13 cellular contexts compared by ENCODE assay signal in genomic region chr17:33949100-33949499, GRCh38.
DNase-seq lines count a peak whose midpoint lies in the region; ATAC-seq, FAIRE-seq and TF ChIP-seq lines count a peak whose summit lies in the region.
"Had no signal": no experiment of that assay in that cellular context is flagged by ENCODE, and none has a peak within 500 bp of the region (broad histone marks: within the 10 kb centered on the region; RNA-seq: fewer than 3 reads in every experiment).

No MANE protein-coding gene starts in this region.

- H3K9ac ChIP-seq in GM23248 (no peak overlapping the region), kidney (ENCODE audit: low read length in 2 of 2) (no peak overlapping the region)

- H2AFZ ChIP-seq in GM23248, result no peak overlapping the region

- no peaks in the 10 kb centered on the region for H3K9me2 ChIP-seq in GM23248 (ENCODE audit: insufficient read depth)

- no peaks in the 10 kb centered on the region for H4K20me1 ChIP-seq in GM23248 (ENCODE audit: insufficient read depth)

- H3K4me3 ChIP-seq in BJ (ENCODE audit: low read depth, low read length), result no peak overlapping the region
- H3K4me3 ChIP-seq in GM23248, result no peak overlapping the region
- no peak overlapping the region for H3K4me3 ChIP-seq in kidney (ENCODE audit: low read length in 2 of 2)
- H3K4me3 ChIP-seq: testis had no signal

- no peaks in the 10 kb centered on the region for H3K36me3 Mint-ChIP-seq in naive thymus-derived CD8-positive, alpha-beta T cell

- H3K4me1 ChIP-seq in GM23248 (ENCODE audit: insufficient read depth) (no peaks in the 10 kb centered on the region), kidney (ENCODE audit: control insufficient read depth in 1 of 2, insufficient read depth in 1 of 2, low read depth in 1 of 2, low read length in 2 of 2) (no peaks in the 10 kb centered on the region)
- H3K4me1 ChIP-seq: testis had no signal

- no peaks in the 10 kb centered on the region for H3F3A ChIP-seq in GM23248 (ENCODE audit: insufficient read depth)

- in situ Hi-C loops in GM23248 (cut with MboI) (no loop called here), SK-MEL-5 (cut with HindIII; ENCODE audit: low pct_unique_long_range_greater_than_20kb, low sequenced_read_pairs) (no loop called here)

- no peaks in the 10 kb centered on the region for H3K9me3 Mint-ChIP-seq in naive thymus-derived CD8-positive, alpha-beta T cell
- H3K9me3 Mint-ChIP-seq: central memory CD8-positive, alpha-beta T cell had no signal

- H3K27ac ChIP-seq in GM23248 (no peak overlapping the region), kidney (ENCODE audit: low read depth in 2 of 2, low read length in 2 of 2) (no peak overlapping the region)
- H3K27ac ChIP-seq: testis had no signal

- H3K27me3 Mint-ChIP-seq in naive thymus-derived CD8-positive, alpha-beta T cell, result peaks cover 0 to 15% (median 2%) of the 10 kb centered on the region in 5 donors

- no peaks in the 10 kb centered on the region for H3K4me1 Mint-ChIP-seq in naive thymus-derived CD8-positive, alpha-beta T cell
- H3K4me1 Mint-ChIP-seq: central memory CD8-positive, alpha-beta T cell had no signal

- DNase-seq in BJ (ENCODE audit: low read depth), result no peak
- DNase-seq in GM23248, result peak; percentile 24
- DNase-seq in SK-MEL-5 (ENCODE audit: low read depth, low spot score), result peak; percentile 63
- DNase-seq in kidney, result no peak
- DNase-seq in naive thymus-derived CD8-positive, alpha-beta T cell, result no peak
- no peak for DNase-seq in stimulated activated CD4-positive, alpha-beta T cell treated with anti-CD3 and anti-CD28 coated beads, Interleukin-4, amount 100 ng/mL, for 24 hours
- no peak for DNase-seq in activated T-cell treated with anti-CD3 and anti-CD28 coated beads for 4 hours
- no peak for DNase-seq in RPMI8226
- DNase-seq: activated CD4-positive, CD25-positive, alpha-beta regulatory T cell treated with anti-CD3 and anti-CD28 coated beads, Interleukin-2, amount 50 U/mL, for 72 hours; NCI-H2081; SHP77 treated with DMSO at 0.1 percent for 48 hours; testis had no signal

- no peak overlapping the region for H3K4me2 ChIP-seq in GM23248 (ENCODE audit: unreplicated experiment)

- CTCF ChIA-PET in BJ (lab: Yijun Ruan, JAX), result no interaction called here

- WGBS in GM23248 (ENCODE audit: low coverage in 1 of 2, low lambda C conversion rate in 2 of 2, missing lambda C conversion rate in 2 of 2), 2 experiments, result 12 to 17% methylated on average over 4 of the region's 4 CpGs

- 0 out of 2 replicates have a peak, but pooled peaks have one; percentile 9 for TF ChIP-seq CTCF in BJ (IDR thresholded peaks at IDR 0.05; ENCODE audit: insufficient read depth, low read depth, low read length)
- peak; percentile 41 for TF ChIP-seq CTCF in kidney (IDR thresholded peaks at IDR 0.05; ENCODE audit: borderline replicate concordance, extremely low read depth, insufficient read depth)

- no peaks in the 10 kb centered on the region for H3K9me3 ChIP-seq in GM23248 (ENCODE audit: low read depth)
- H3K9me3 ChIP-seq in kidney (ENCODE audit: control insufficient read depth in 1 of 2, low read length in 2 of 2), result no peaks in the 10 kb centered on the region
- H3K9me3 ChIP-seq: testis had no signal

- H3K27me3 ChIP-seq in BJ (ENCODE audit: control insufficient read depth, insufficient read depth, low read length) (no peaks in the 10 kb centered on the region), GM23248 (replicated peaks; ENCODE audit: insufficient read depth) (no peaks in the 10 kb centered on the region)
- H3K27me3 ChIP-seq: testis had no signal

- H3K36me3 ChIP-seq in BJ (ENCODE audit: control insufficient read depth, insufficient read depth, low read length) (no peaks in the 10 kb centered on the region), GM23248 (ENCODE audit: low read depth) (no peaks in the 10 kb centered on the region), kidney (ENCODE audit: control insufficient read depth in 1 of 2, insufficient read depth in 2 of 2, low read length in 2 of 2) (no peaks in the 10 kb centered on the region)

- intact Hi-C loops in kidney (cut with DNase I), result no loop called here

- no peak overlapping the region for H3K4me3 Mint-ChIP-seq in naive thymus-derived CD8-positive, alpha-beta T cell
- H3K4me3 Mint-ChIP-seq: central memory CD8-positive, alpha-beta T cell had no signal

- ATAC-seq in naive thymus-derived CD8-positive, alpha-beta T cell, result no peak

- H3K27ac Mint-ChIP-seq in naive thymus-derived CD8-positive, alpha-beta T cell, result no peak overlapping the region

- H3K79me2 ChIP-seq in GM23248 (ENCODE audit: insufficient read depth), result no peaks in the 10 kb centered on the region

- no peak for FAIRE-seq in kidney (lab: Jason Lieb, UNC)

- POLR2A ChIA-PET in BJ (lab: Charles Lee), result no interaction called here
- POLR2A ChIA-PET in naive thymus-derived CD8-positive, alpha-beta T cell (lab: Charles Lee), result no interaction called here

Comparison
In these comparisons a context has a peak if more than half of its experiments do, and no peak if none do; other contexts are left out.
1. DNase-seq: peak in GM23248 (single experiment) and SK-MEL-5 (single experiment); none in BJ (single experiment), kidney (single experiment), naive thymus-derived CD8-positive, alpha-beta T cell (0 of 10), stimulated activated CD4-positive, alpha-beta T cell treated with anti-CD3 and anti-CD28 coated beads, Interleukin-4, amount 100 ng/mL, for 24 hours (single experiment), activated T-cell treated with anti-CD3 and anti-CD28 coated beads for 4 hours (single experiment) and RPMI8226 (single experiment).